ENCODE assay signal across 9 cellular contexts in the genomic region with DNA sequence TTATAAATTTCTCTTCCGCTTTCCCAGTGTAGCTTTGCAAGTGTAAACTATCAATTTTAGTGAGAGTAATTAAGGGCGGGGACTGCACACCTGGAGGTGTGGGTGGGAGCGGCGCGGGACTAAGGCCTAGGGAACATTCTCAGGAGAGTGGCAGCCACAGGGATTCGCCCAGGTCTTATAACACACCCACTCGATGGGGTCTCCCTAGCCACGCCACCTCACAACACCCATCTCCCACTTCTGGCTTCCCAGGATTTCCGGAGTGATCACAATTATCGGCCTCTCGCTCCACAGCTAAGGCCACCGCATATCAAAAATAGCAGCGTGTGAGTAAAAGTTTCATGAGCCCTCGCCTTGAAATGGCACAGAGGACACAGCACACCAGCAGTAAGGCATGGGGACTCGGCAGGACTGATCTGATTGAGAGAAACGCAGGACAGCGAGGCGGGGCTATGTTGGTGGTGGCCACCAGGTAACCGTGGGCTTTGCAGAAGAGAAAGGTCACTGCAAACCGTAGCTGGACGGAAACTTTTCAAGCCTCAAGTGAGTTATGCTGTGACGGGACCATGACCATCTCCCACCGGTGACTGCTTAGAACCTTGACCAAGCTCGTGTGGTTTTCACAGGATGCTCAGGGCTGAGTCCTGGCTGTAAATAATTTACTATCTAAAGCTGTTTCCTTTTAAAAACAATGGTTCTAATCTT. TPM values are rescaled to one million over a fixed set of nuclear protein-coding genes. Genes with fewer than 3 reads are reported as not detected.
DNase-seq lines count a peak whose midpoint lies in the region; ATAC-seq and TF ChIP-seq lines count a peak whose summit lies in the region.
"Had no signal": no experiment of that assay in that cellular context is flagged by ENCODE, and none has a peak within 500 bp of the region (broad histone marks: within the 10 kb centered on the region; RNA-seq: fewer than 3 reads in every experiment).

No MANE protein-coding gene starts in this region.

- in situ Hi-C loops in brain microvascular endothelial cell (cut with HindIII; ENCODE audit: low pct_ligation_motif_present, low sequenced_read_pairs), result no loop called here

- H3K9me3 ChIP-seq in liver (ENCODE audit: control insufficient read depth in 4 of 4, low read length in 3 of 4), result no peaks in the 10 kb centered on the region
- H3K9me3 ChIP-seq in tibial artery, result no peaks in the 10 kb centered on the region

- peaks cover 45% of the 10 kb centered on the region for H3K27me3 Mint-ChIP-seq in activated CD4-positive, alpha-beta T cell treated with anti-CD3 and anti-CD28 coated beads, Interleukin-2, amount 10 ng/mL, durations not matched to agents 24 days and 14 days
- H3K27me3 Mint-ChIP-seq in activated CD4-positive, alpha-beta T cell treated with anti-CD3 and anti-CD28 coated beads for 36 hours, result peaks cover 36% of the 10 kb centered on the region

- no peak for ATAC-seq in activated CD4-positive, alpha-beta T cell treated with anti-CD3 and anti-CD28 coated beads for 36 hours
- ATAC-seq in HG02852 (IDR thresholded peaks at IDR 0.05; ENCODE audit: unreplicated experiment) (no peak), HG02642 (IDR thresholded peaks at IDR 0.05; ENCODE audit: poor library complexity, unreplicated experiment) (no peak)

- H3K36me3 ChIP-seq in brain microvascular endothelial cell (replicated peaks), result no peaks in the 10 kb centered on the region
- no peaks in the 10 kb centered on the region for H3K36me3 ChIP-seq in liver (ENCODE audit: control insufficient read depth in 4 of 4, insufficient read depth in 3 of 4, low read depth in 1 of 4, low read length in 3 of 4)
- H3K36me3 ChIP-seq in tibial artery, result no peaks in the 10 kb centered on the region

- TF ChIP-seq RAD21 in liver (IDR thresholded peaks at IDR 0.05), result no peak

- no peaks in the 10 kb centered on the region for H3K9me3 Mint-ChIP-seq in activated CD4-positive, alpha-beta T cell treated with anti-CD3 and anti-CD28 coated beads, Interleukin-2, amount 10 ng/mL, durations not matched to agents 24 days and 14 days
- no peaks in the 10 kb centered on the region for H3K9me3 Mint-ChIP-seq in activated CD4-positive, alpha-beta T cell treated with anti-CD3 and anti-CD28 coated beads for 36 hours (ENCODE audit: low read depth)

- peaks cover 4% of the 10 kb centered on the region for H3K36me3 Mint-ChIP-seq in activated CD4-positive, alpha-beta T cell treated with anti-CD3 and anti-CD28 coated beads, Interleukin-2, amount 10 ng/mL, durations not matched to agents 24 days and 14 days (ENCODE audit: low read depth)
- no peaks in the 10 kb centered on the region for H3K36me3 Mint-ChIP-seq in activated CD4-positive, alpha-beta T cell treated with anti-CD3 and anti-CD28 coated beads for 36 hours (ENCODE audit: low read depth)

- 18% methylated on average over 24 of the region's 24 CpGs for WGBS in liver

- DNase-seq in activated CD4-positive, alpha-beta T cell treated with anti-CD3 and anti-CD28 coated beads, Interleukin-2, amount 10 ng/mL, durations not matched to agents 24 days and 14 days, result no peak
- DNase-seq in activated CD4-positive, alpha-beta T cell treated with anti-CD3 and anti-CD28 coated beads for 36 hours, result no peak
- no peak for DNase-seq in brain microvascular endothelial cell
- peak in 1 of 2 donors; percentile 67 for DNase-seq in tibial artery
- DNase-seq in NCI-H1417 treated with DMSO at 0.1 percent for 48 hours (lab: John Stamatoyannopoulos, UW), result no peak

- H3K4me3 Mint-ChIP-seq in activated CD4-positive, alpha-beta T cell treated with anti-CD3 and anti-CD28 coated beads, Interleukin-2, amount 10 ng/mL, durations not matched to agents 24 days and 14 days, result peak overlapping the region; percentile 66
- H3K4me3 Mint-ChIP-seq in activated CD4-positive, alpha-beta T cell treated with anti-CD3 and anti-CD28 coated beads for 36 hours, result no peak overlapping the region

- H3K4me3 ChIP-seq in brain microvascular endothelial cell (ENCODE audit: low read depth, low read length) (peak overlapping the region; percentile 78), liver (ENCODE audit: low read depth in 1 of 3, low read length in 3 of 3) (peak overlapping the region in 2 of 3 donors; percentile 52 to 64), tibial artery (peak overlapping the region; percentile 84 to 94)

- no peak overlapping the region for H3K27ac Mint-ChIP-seq in activated CD4-positive, alpha-beta T cell treated with anti-CD3 and anti-CD28 coated beads, Interleukin-2, amount 10 ng/mL, durations not matched to agents 24 days and 14 days
- no peak overlapping the region for H3K27ac Mint-ChIP-seq in activated CD4-positive, alpha-beta T cell treated with anti-CD3 and anti-CD28 coated beads for 36 hours

- POLR2A ChIA-PET in activated CD4-positive, alpha-beta T cell treated with anti-CD3 and anti-CD28 coated beads for 36 hours (lab: Charles Lee), result no interaction called here

- H3K4me1 ChIP-seq in liver (ENCODE audit: control insufficient read depth in 4 of 4, insufficient read depth in 4 of 4, low read length in 3 of 4), result peaks cover 11 to 28% (median 15%) of the 10 kb centered on the region in 4 donors
- H3K4me1 ChIP-seq in tibial artery, result peaks cover 0 to 41% (median 15%) of the 10 kb centered on the region in 4 donors

- peaks cover 3% of the 10 kb centered on the region for H3K4me1 Mint-ChIP-seq in activated CD4-positive, alpha-beta T cell treated with anti-CD3 and anti-CD28 coated beads, Interleukin-2, amount 10 ng/mL, durations not matched to agents 24 days and 14 days
- peaks cover 13% of the 10 kb centered on the region for H3K4me1 Mint-ChIP-seq in activated CD4-positive, alpha-beta T cell treated with anti-CD3 and anti-CD28 coated beads for 36 hours

- TF ChIP-seq CTCF in brain microvascular endothelial cell (IDR thresholded peaks at IDR 0.05; ENCODE audit: low read depth, low read length, missing control alignments) (no peak), liver (IDR thresholded peaks at IDR 0.05; ENCODE audit: low read depth, low read length, missing input control) (no peak), tibial artery (IDR thresholded peaks at IDR 0.05) (no peak)

- H3K27ac ChIP-seq in brain microvascular endothelial cell (no peak overlapping the region), liver (ENCODE audit: low read depth in 1 of 2, low read length in 2 of 2) (no peak overlapping the region), tibial artery (peak overlapping the region; percentile 93 to 94)
- H3K27ac ChIP-seq: KMS-11 had no signal

- H3K9ac ChIP-seq in liver (ENCODE audit: low read depth in 1 of 2, low read length in 2 of 2), result no peak overlapping the region
- H3K9ac ChIP-seq: KMS-11 had no signal

- CTCF ChIA-PET in activated CD4-positive, alpha-beta T cell treated with anti-CD3 and anti-CD28 coated beads for 36 hours (lab: Charles Lee), result interaction anchor here (1.0 kb wide), 1 partner anchor 12 kb away, joined by 3 read pairs; no protein-coding TSS in a partner anchor

- H3K27me3 ChIP-seq in brain microvascular endothelial cell (replicated peaks), result no peaks in the 10 kb centered on the region
- H3K27me3 ChIP-seq in liver (ENCODE audit: control insufficient read depth in 4 of 4, insufficient read depth in 4 of 4, low read length in 3 of 4), result peaks cover 0 to 17% (median 4%) of the 10 kb centered on the region in 4 donors
- no peaks in the 10 kb centered on the region for H3K27me3 ChIP-seq in tibial artery

- intact Hi-C loops in activated CD4-positive, alpha-beta T cell treated with anti-CD3 and anti-CD28 coated beads, Interleukin-2, amount 10 ng/mL, durations not matched to agents 24 days and 14 days (cut with micrococcal nuclease), result no loop called here
- intact Hi-C loops in activated CD4-positive, alpha-beta T cell treated with anti-CD3 and anti-CD28 coated beads for 36 hours (cut with DNase I, micrococcal nuclease), result loop anchor here in 1 of 2 experiments (5.0 kb wide), 1 partner anchor 258 kb away; no protein-coding TSS in a partner anchor
- intact Hi-C loops in tibial artery (cut with DNase I; ENCODE audit: low total_unique reads), result loop anchor here (5.0 to 10.0 kb wide), 2 partner anchors 265 to 387 kb away; no protein-coding TSS in a partner anchor

TF ChIP-seq in liver, 16 proteins besides CTCF, POLR2A, EP300 and RAD21:
- TF ChIP-seq, protein P1, sequence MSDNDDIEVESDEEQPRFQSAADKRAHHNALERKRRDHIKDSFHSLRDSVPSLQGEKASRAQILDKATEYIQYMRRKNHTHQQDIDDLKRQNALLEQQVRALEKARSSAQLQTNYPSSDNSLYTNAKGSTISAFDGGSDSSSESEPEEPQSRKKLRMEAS (IDR thresholded peaks at IDR 0.05), result no peak
- TF ChIP-seq JUND (IDR thresholded peaks at IDR 0.05) (no peak), RXRA (IDR thresholded peaks at IDR 0.05) (no peak), NR2F2 (IDR thresholded peaks at IDR 0.05) (no peak), YY1 (IDR thresholded peaks at IDR 0.05) (no peak)
- TF ChIP-seq, protein P2, sequence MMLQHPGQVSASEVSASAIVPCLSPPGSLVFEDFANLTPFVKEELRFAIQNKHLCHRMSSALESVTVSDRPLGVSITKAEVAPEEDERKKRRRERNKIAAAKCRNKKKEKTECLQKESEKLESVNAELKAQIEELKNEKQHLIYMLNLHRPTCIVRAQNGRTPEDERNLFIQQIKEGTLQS (IDR thresholded peaks at IDR 0.05), result no peak

RNA-seq across cellular contexts. Expression of a gene that starts 1.1 kb away (rescaled TPM):
- total RNA-seq in activated CD4-positive, alpha-beta T cell treated with anti-CD3 and anti-CD28 coated beads, Interleukin-2, amount 10 ng/mL, durations not matched to agents 24 days and 14 days, result not detected in 2 replicates
- total RNA-seq in activated CD4-positive, alpha-beta T cell treated with anti-CD3 and anti-CD28 coated beads for 36 hours, result not detected
- 1 to 10 TPM in 1 of 2 donors, under 1 TPM in 1; 0.98 to 3.6 TPM for total RNA-seq in liver
- polyA plus RNA-seq in liver, result 1 to 10 TPM in 1 of 2 donors, under 1 TPM in 1; 0.51 to 1.2 TPM

Comparison
In these comparisons a context has a peak if more than half of its experiments do, and no peak if none do; other contexts are left out.
1. H3K27ac ChIP-seq: peak in tibial artery (2 of 2); none in brain microvascular endothelial cell (single experiment) and liver (0 of 2).
2. Peak in every context shown above with its lines, with median percentiles within 50 percentile points of each other: H3K4me3 ChIP-seq.